ENCODE assay signal across 1 cellular context in genomic region chr17:7931709-7932482, GRCh38.
TF ChIP-seq lines count a peak whose summit lies in the region.

Gene CNTROB (plus strand): TSS chr17:7932206. CDS start chr17:7933080, 874 bp downstream.
Gene TRAPPC1 (minus strand): TSS chr17:7931946. CDS start chr17:7931829, 117 bp downstream.

TF ChIP-seq in K562, 482 proteins besides CTCF, POLR2A, EP300 and RAD21 (continued from another document and continues in another):
- peak; percentile 88; the same call in 1 of the 2 replicates for TF ChIP-seq ATF2 (CRISPR knock-in tag; IDR thresholded peaks at IDR 0.05)
- no peak for TF ChIP-seq CCAR2 (IDR thresholded peaks at IDR 0.05; ENCODE audit: low read depth, low read length)
- peak; percentile 54; the same call in 1 of the 2 replicates for TF ChIP-seq ETV1 (tag; conservative IDR thresholded peaks at IDR 0.05; ENCODE audit: low read depth)
- TF ChIP-seq ZNF507 (tag; conservative IDR thresholded peaks at IDR 0.05), result no peak
- TF ChIP-seq ZNF263 (CRISPR knock-in tag; IDR thresholded peaks at IDR 0.05; ENCODE audit: borderline replicate concordance), result no peak
- no peak for TF ChIP-seq OTX1 (CRISPR knock-in tag; IDR thresholded peaks at IDR 0.05)
- TF ChIP-seq SP1 (CRISPR knock-in tag; IDR thresholded peaks at IDR 0.05), result peak; percentile 73
- peak; percentile 20; the same call in 1 of the 2 replicates for TF ChIP-seq SAFB (IDR thresholded peaks at IDR 0.05; ENCODE audit: borderline replicate concordance, low read depth, low read length)
- no peak for TF ChIP-seq ZNF197 (CRISPR knock-in tag; IDR thresholded peaks at IDR 0.05; ENCODE audit: low read depth)
- peak; percentile 69 for TF ChIP-seq ZBTB12 (CRISPR knock-in tag; IDR thresholded peaks at IDR 0.05)
- TF ChIP-seq CBX1 (IDR thresholded peaks at IDR 0.05; ENCODE audit: low read depth), result no peak
- TF ChIP-seq ATF6 (CRISPR knock-in tag; IDR thresholded peaks at IDR 0.05), result no peak
- TF ChIP-seq NFYB (IDR thresholded peaks at IDR 0.05; ENCODE audit: extremely low read depth, insufficient read length), result peak; percentile 36
- TF ChIP-seq LARP7 (IDR thresholded peaks at IDR 0.05), result peak; percentile 84; the same call in 1 of the 2 replicates
- TF ChIP-seq SNIP1 (IDR thresholded peaks at IDR 0.05; ENCODE audit: low read depth), result no peak
- no peak for TF ChIP-seq ZNF121 (CRISPR knock-in tag; conservative IDR thresholded peaks at IDR 0.05)
- no peak for TF ChIP-seq PREB (CRISPR knock-in tag; IDR thresholded peaks at IDR 0.05)
- TF ChIP-seq TAL1 (IDR thresholded peaks at IDR 0.05), result no peak
- 0 out of 2 replicates have a peak, but pooled peaks have one; percentile 14 for TF ChIP-seq MGA (IDR thresholded peaks at IDR 0.05)
- no peak for TF ChIP-seq TARDBP (IDR thresholded peaks at IDR 0.05)
- no peak for TF ChIP-seq ZNF311 (CRISPR knock-in tag; IDR thresholded peaks at IDR 0.05)
- no peak for TF ChIP-seq KLF1 (tag; IDR thresholded peaks at IDR 0.05)
- no peak for TF ChIP-seq HMBOX1 (IDR thresholded peaks at IDR 0.05)
- no peak for TF ChIP-seq CHAMP1 (IDR thresholded peaks at IDR 0.05)
- no peak for TF ChIP-seq DNMT1 (IDR thresholded peaks at IDR 0.05)
- TF ChIP-seq ZNF316 (IDR thresholded peaks at IDR 0.05), result 0 out of 2 replicates have a peak, but pooled peaks have one; percentile 3
- no peak for TF ChIP-seq ZNF584 (CRISPR knock-in tag; IDR thresholded peaks at IDR 0.05; ENCODE audit: low read depth)
- no peak for TF ChIP-seq ZNF3 (CRISPR knock-in tag; IDR thresholded peaks at IDR 0.05)
- TF ChIP-seq ZMIZ1 (IDR thresholded peaks at IDR 0.05; ENCODE audit: low read depth in 2 of 2, low read length in 2 of 2), result no peak
- no peak for TF ChIP-seq POU5F1 (IDR thresholded peaks at IDR 0.05; ENCODE audit: borderline replicate concordance, low read depth, low read length, partially characterized antibody)
